Comparison of ENCODE assay signal across 1 cellular context in genomic region chr9:13967011-13967410, GRCh38.
TF ChIP-seq lines count a peak whose summit lies in the region.

No MANE protein-coding gene starts in this region.

TF ChIP-seq in GM23338, 12 proteins besides CTCF, POLR2A, EP300 and RAD21 (continued from another document):
- TF ChIP-seq, protein P1, sequence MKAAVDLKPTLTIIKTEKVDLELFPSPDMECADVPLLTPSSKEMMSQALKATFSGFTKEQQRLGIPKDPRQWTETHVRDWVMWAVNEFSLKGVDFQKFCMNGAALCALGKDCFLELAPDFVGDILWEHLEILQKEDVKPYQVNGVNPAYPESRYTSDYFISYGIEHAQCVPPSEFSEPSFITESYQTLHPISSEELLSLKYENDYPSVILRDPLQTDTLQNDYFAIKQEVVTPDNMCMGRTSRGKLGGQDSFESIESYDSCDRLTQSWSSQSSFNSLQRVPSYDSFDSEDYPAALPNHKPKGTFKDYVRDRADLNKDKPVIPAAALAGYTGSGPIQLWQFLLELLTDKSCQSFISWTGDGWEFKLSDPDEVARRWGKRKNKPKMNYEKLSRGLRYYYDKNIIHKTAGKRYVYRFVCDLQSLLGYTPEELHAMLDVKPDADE (IDR thresholded peaks at IDR 0.05), result no peak
- TF ChIP-seq CREB1 (CRISPR knock-in tag; IDR thresholded peaks at IDR 0.05; ENCODE audit: low read depth) (no peak), ZNF114 (CRISPR knock-in tag; IDR thresholded peaks at IDR 0.05) (no peak)
